ENCODE assay signal across 12 cellular contexts in genomic region chr3:4756060-4756775, GRCh38.
"Had no signal": no experiment of that assay in that cellular context is flagged by ENCODE, and none has a peak within 500 bp of the region (broad histone marks: within the 10 kb centered on the region; RNA-seq: fewer than 3 reads in every experiment).

No MANE protein-coding gene starts in this region.

- H3K27me3 Mint-ChIP-seq: activated B cell treated with CpG ODN at 0.5 μM for 24 hours; activated CD4-positive, alpha-beta T cell treated with anti-CD3 and anti-CD28 coated beads, Interleukin-2, amount 10 ng/mL, durations not matched to agents 7 days and 5 days; T-helper 17 cell had no signal

- H3K4me3 ChIP-seq: dorsolateral prefrontal cortex, heart left ventricle, tibial artery, vagina had no signal

- H3K4me3 Mint-ChIP-seq: activated B cell treated with CpG ODN at 0.5 μM for 24 hours; activated CD4-positive, alpha-beta T cell treated with anti-CD3 and anti-CD28 coated beads, Interleukin-2, amount 10 ng/mL, durations not matched to agents 7 days and 5 days; activated naive CD4-positive, alpha-beta T cell treated with anti-CD3 and anti-CD28 coated beads for 36 hours; T-helper 17 cell had no signal

- H3K27ac ChIP-seq: tibial artery, vagina had no signal

- FAIRE-seq: endometrium had no signal

- H3K9me3 ChIP-seq: heart left ventricle, SK-N-SH, tibial artery, vagina had no signal

- DNase-seq: activated B cell treated with CpG ODN at 0.5 μM for 24 hours; activated CD4-positive, alpha-beta T cell treated with anti-CD3 and anti-CD28 coated beads, Interleukin-2, amount 10 ng/mL, durations not matched to agents 7 days and 5 days; activated naive CD4-positive, alpha-beta T cell treated with anti-CD3 and anti-CD28 coated beads for 36 hours; activated T-cell treated with anti-CD3 and anti-CD28 coated beads, Interleukin-2, amount 50 U/mL, for 1 hour; dorsolateral prefrontal cortex; foreskin melanocyte; heart left ventricle; SK-N-SH; T-helper 17 cell; tibial artery had no signal

- H3K27me3 ChIP-seq: dorsolateral prefrontal cortex, heart left ventricle, tibial artery, vagina had no signal

- H3K27ac Mint-ChIP-seq: activated B cell treated with CpG ODN at 0.5 μM for 24 hours; activated CD4-positive, alpha-beta T cell treated with anti-CD3 and anti-CD28 coated beads, Interleukin-2, amount 10 ng/mL, durations not matched to agents 7 days and 5 days; activated naive CD4-positive, alpha-beta T cell treated with anti-CD3 and anti-CD28 coated beads for 36 hours; T-helper 17 cell had no signal

- H3K9me3 Mint-ChIP-seq: activated B cell treated with CpG ODN at 0.5 μM for 24 hours had no signal

- ATAC-seq: heart left ventricle, T-helper 17 cell had no signal

- H3K36me3 ChIP-seq: vagina had no signal
